In genomic region chr18:10049721-10050120, GRCh38 we compare ENCODE assay signal across 32 cellular contexts.
A peak's percentile ranks its signal among the peaks of the same experiment; 100 is the strongest.
DNase-seq lines count a peak whose midpoint lies in the region; ATAC-seq and TF ChIP-seq lines count a peak whose summit lies in the region.
"Had no signal": no experiment of that assay in that cellular context is flagged by ENCODE, and none has a peak within 500 bp of the region (broad histone marks: within the 10 kb centered on the region; RNA-seq: fewer than 3 reads in every experiment).

No MANE protein-coding gene starts in this region.

- no peaks in the 10 kb centered on the region for H3K9me3 ChIP-seq in mucosa of rectum (ENCODE audit: control insufficient read depth in 2 of 2, low read length in 2 of 2)
- H3K9me3 ChIP-seq: right atrium auricular region, thyroid gland had no signal

- no peak overlapping the region for H3K27ac Mint-ChIP-seq in nephron progenitor cell
- H3K27ac Mint-ChIP-seq: activated CD4-positive, alpha-beta T cell treated with anti-CD3 and anti-CD28 coated beads, Interleukin-2, amount 10 ng/mL, durations not matched to agents 24 days and 14 days; activated naive CD8-positive, alpha-beta T cell treated with anti-CD3 and anti-CD28 coated beads for 36 hours; CD4-positive, CD25-positive, alpha-beta regulatory T cell; T-cell had no signal

- H3K4me3 ChIP-seq in fibroblast of mammary gland (ENCODE audit: control insufficient read depth, low read depth, low read length) (no peak overlapping the region), mucosa of rectum (ENCODE audit: low read length in 2 of 2) (no peak overlapping the region)
- H3K4me3 ChIP-seq: right atrium auricular region, thyroid gland had no signal

- peak overlapping the region; percentile 65 to 79 for H3K27ac ChIP-seq in mucosa of rectum (ENCODE audit: low read depth in 2 of 2, low read length in 2 of 2)
- H3K27ac ChIP-seq: 22Rv1, epithelial cell of prostate, parathyroid adenoma, thyroid gland had no signal

- peaks cover 4% of the 10 kb centered on the region for H3K9me3 Mint-ChIP-seq in nephron progenitor cell
- H3K9me3 Mint-ChIP-seq: activated CD4-positive, alpha-beta T cell treated with anti-CD3 and anti-CD28 coated beads, Interleukin-2, amount 10 ng/mL, durations not matched to agents 24 days and 14 days; activated naive CD8-positive, alpha-beta T cell treated with anti-CD3 and anti-CD28 coated beads for 36 hours; neural crest cell; T-cell had no signal

- no peaks in the 10 kb centered on the region for H3K36me3 ChIP-seq in mucosa of rectum (ENCODE audit: control insufficient read depth in 2 of 2, insufficient read depth in 2 of 2, low read length in 2 of 2)
- H3K36me3 ChIP-seq: right atrium auricular region, thyroid gland had no signal

- H3K9ac ChIP-seq in mucosa of rectum (ENCODE audit: low read depth in 1 of 2, low read length in 2 of 2), result no peak overlapping the region
- H3K9ac ChIP-seq: parathyroid adenoma had no signal

- no peaks in the 10 kb centered on the region for H3K36me3 Mint-ChIP-seq in nephron progenitor cell (ENCODE audit: low read depth)
- H3K36me3 Mint-ChIP-seq: CD4-positive, CD25-positive, alpha-beta regulatory T cell; T-cell had no signal

- H3K4me3 Mint-ChIP-seq in nephron progenitor cell, result no peak overlapping the region
- H3K4me3 Mint-ChIP-seq: activated CD4-positive, alpha-beta T cell treated with anti-CD3 and anti-CD28 coated beads, Interleukin-2, amount 10 ng/mL, durations not matched to agents 24 days and 14 days; activated naive CD8-positive, alpha-beta T cell treated with anti-CD3 and anti-CD28 coated beads for 36 hours; CD4-positive, CD25-positive, alpha-beta regulatory T cell; neural crest cell; T-cell had no signal

- TF ChIP-seq CTCF in fibroblast of mammary gland (conservative IDR thresholded peaks at IDR 0.05; ENCODE audit: control insufficient read depth, insufficient read depth, low read depth, low read length), result no peak
- TF ChIP-seq CTCF in nephron progenitor cell (IDR thresholded peaks at IDR 0.05), result no peak

- H3K27me3 Mint-ChIP-seq in nephron progenitor cell (ENCODE audit: low read depth, poor library complexity), result peaks cover 6% of the 10 kb centered on the region
- H3K27me3 Mint-ChIP-seq: CD4-positive, CD25-positive, alpha-beta regulatory T cell had no signal

- H3K27me3 ChIP-seq in mucosa of rectum (ENCODE audit: control insufficient read depth in 2 of 2, insufficient read depth in 2 of 2, low read length in 2 of 2), result no peaks in the 10 kb centered on the region
- H3K27me3 ChIP-seq: right atrium auricular region, thyroid gland had no signal

- ATAC-seq in GM21825 (IDR thresholded peaks at IDR 0.05; ENCODE audit: unreplicated experiment), result no peak
- ATAC-seq in HG02981 (IDR thresholded peaks at IDR 0.05; ENCODE audit: unreplicated experiment), result no peak
- ATAC-seq: stimulated activated naive CD8-positive, alpha-beta T cell treated with anti-CD3 and anti-CD28 coated beads, Interleukin-15, Interleukin-2, amounts not matched to agents 100 U/mL and 50 U/mL, for 24 hours; T-cell had no signal

- H3K4me1 Mint-ChIP-seq in nephron progenitor cell, result peaks cover 22% of the 10 kb centered on the region
- H3K4me1 Mint-ChIP-seq: activated CD4-positive, alpha-beta T cell treated with anti-CD3 and anti-CD28 coated beads, Interleukin-2, amount 10 ng/mL, durations not matched to agents 24 days and 14 days; activated naive CD8-positive, alpha-beta T cell treated with anti-CD3 and anti-CD28 coated beads for 36 hours; CD4-positive, CD25-positive, alpha-beta regulatory T cell; T-cell had no signal

- peaks cover 0 to 5% of the 10 kb centered on the region in 2 donors for H3K4me1 ChIP-seq in mucosa of rectum (ENCODE audit: control insufficient read depth in 2 of 2, insufficient read depth in 2 of 2, low read length in 2 of 2)
- H3K4me1 ChIP-seq: parathyroid adenoma, thyroid gland had no signal

- DNase-seq in DMS 273 (lab: John Stamatoyannopoulos, UW; ENCODE audit: unreplicated experiment), result peak; percentile 8
- DNase-seq in DMS 273 treated with DMSO at 0.1 percent for 48 hours (lab: John Stamatoyannopoulos, UW), result no peak
- peak; percentile 44 for DNase-seq in fibroblast of mammary gland (ENCODE audit: low read depth)
- DNase-seq in nephron progenitor cell, result no peak
- DNase-seq in HUDEP-2 (lab: John Stamatoyannopoulos, UW; ENCODE audit: unreplicated experiment in 76 of 76), result no peak
- DNase-seq: activated CD4-positive, alpha-beta T cell treated with anti-CD3 and anti-CD28 coated beads, Interleukin-2, amount 10 ng/mL, durations not matched to agents 24 days and 14 days; activated CD8-positive, alpha-beta memory T cell treated with anti-CD3 and anti-CD28 coated beads for 24 hours; activated effector memory CD4-positive, alpha-beta T cell treated with Interleukin-2 at 50 U/mL for 16 hours; activated naive CD8-positive, alpha-beta T cell treated with anti-CD3 and anti-CD28 coated beads for 36 hours; activated T-cell treated with anti-CD3 and anti-CD28 coated beads, Interleukin-2, amount 50 U/mL, for 1 hour; aorta; Calu3; CD4-positive, CD25-positive, alpha-beta regulatory T cell; effector CD4-positive, alpha-beta T cell; KBM-7; mammary epithelial cell; NCI-H1092 treated with DMSO at 0.1 percent for 48 hours; NCI-H187 treated with DMSO at 0.1 percent for 48 hours; NCI-H526; NK-92 treated with Interleukin-12 subunit alpha and Interleukin-12 subunit beta, amount 100 ng/mL, for 24 hours; stimulated activated CD4-positive, alpha-beta T cell treated with anti-CD3 and anti-CD28 coated beads, Interleukin-2, amount 100 ng/mL, for 24 hours; stimulated activated naive CD8-positive, alpha-beta T cell treated with anti-CD3 and anti-CD28 coated beads, Interleukin-15, Interleukin-2, amounts not matched to agents 100 U/mL and 50 U/mL, for 24 hours; T-cell; thyroid gland had no signal

Comparison
In these comparisons a context has a peak if more than half of its experiments do, and no peak if none do; other contexts are left out.
1. DNase-seq: peak in DMS 273 (single experiment) and fibroblast of mammary gland (single experiment); none in DMS 273 treated with DMSO at 0.1 percent for 48 hours (single experiment), nephron progenitor cell (single experiment) and HUDEP-2 (0 of 76).